8 cellular contexts compared by ENCODE assay signal in the genomic region with DNA sequence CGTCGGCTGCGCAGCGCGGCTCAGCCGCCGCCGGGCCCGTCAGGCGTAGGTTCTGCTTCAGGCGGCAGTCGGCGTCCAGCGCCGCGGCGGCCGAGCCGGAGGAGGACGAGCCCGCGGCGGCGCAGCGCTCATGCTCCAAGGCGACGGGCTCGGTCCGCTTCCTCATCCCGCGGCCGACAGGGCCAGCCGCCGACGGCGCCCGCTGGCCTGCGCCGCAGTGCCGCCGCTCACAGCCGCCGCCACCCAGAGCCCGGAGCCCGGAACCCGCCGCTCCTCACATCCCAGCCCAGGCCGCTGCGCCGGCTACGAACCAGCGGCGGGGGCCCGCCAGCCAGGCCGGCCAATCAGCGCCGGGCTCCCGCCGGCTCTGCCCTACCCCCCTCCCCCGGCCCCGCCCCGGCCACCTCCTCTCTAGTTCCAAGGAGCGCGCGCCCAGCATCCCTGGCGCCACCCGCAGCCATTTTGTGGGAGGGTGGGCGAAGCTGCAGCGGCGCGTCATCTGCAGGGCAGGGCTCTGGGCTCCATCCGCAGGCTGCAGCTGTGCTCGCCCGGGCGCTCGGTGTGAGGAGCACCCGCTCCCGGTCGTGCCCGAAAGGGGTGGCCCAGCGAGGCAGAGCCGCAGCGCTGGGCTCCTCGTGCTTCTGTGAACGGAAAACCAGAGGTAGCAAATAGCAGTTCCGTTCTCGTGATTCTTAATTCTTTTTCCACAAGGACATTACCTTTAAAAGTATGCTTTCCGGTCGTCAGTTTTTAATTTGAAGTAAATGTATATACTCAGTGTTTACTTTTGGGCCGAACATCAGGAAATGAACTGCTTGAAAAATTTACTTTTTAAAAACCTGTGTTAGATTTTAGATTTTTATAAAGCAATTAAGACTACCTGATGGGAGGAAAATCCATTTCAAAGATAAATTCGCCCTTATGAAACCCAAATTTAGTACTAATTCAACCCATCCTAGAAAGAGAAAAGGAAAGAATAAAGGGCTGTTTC. TPM values are rescaled to one million over a fixed set of nuclear protein-coding genes. Genes with fewer than 3 reads are reported as not detected.
A peak's percentile ranks its signal among the peaks of the same experiment; 100 is the strongest.
DNase-seq lines count a peak whose midpoint lies in the region; ATAC-seq and TF ChIP-seq lines count a peak whose summit lies in the region.

A gene (minus strand): TSS at position 298 of the 991 bp plus-strand sequence. CDS start 132 bp downstream, at position 166.

- H3F3A ChIP-seq in PC-3 (ENCODE audit: low read length, unreplicated experiment), result no peaks in the 10 kb centered on the region

- DNase-seq in DMS53 (lab: John Stamatoyannopoulos, UW) (peak; percentile 99), PC-3 (peak; percentile 98), activated T-cell treated with anti-CD3 and anti-CD28 coated beads for 48 hours (ENCODE audit: low read depth) (peak; percentile 95), epithelial cell of proximal tubule (ENCODE audit: low read depth) (no peak), mucosa of gallbladder (ENCODE audit: low spot score) (peak; percentile 95)
- peak; percentile 91 for DNase-seq in Jurkat, Clone E6-1 (ENCODE audit: low read depth, low spot score)
- peak; percentile 94 for DNase-seq in stimulated activated CD8-positive, alpha-beta memory T cell treated with anti-CD3 and anti-CD28 coated beads, Interleukin-4, amount 100 ng/mL, for 24 hours (ENCODE audit: low read depth)

- peak within 1 kb of the TSS; percentile 73 for H3K4me3 ChIP-seq in Jurkat, Clone E6-1 (ENCODE audit: low read length)
- H3K4me3 ChIP-seq in PC-3 (ENCODE audit: low read length) (peak within 1 kb of the TSS; percentile 98), epithelial cell of proximal tubule (ENCODE audit: low read depth, low read length) (peak within 1 kb of the TSS; percentile 97)

- H3K9me2 ChIP-seq in PC-3 (replicated peaks; ENCODE audit: low read length), result no peaks in the 10 kb centered on the region

- H3K36me3 ChIP-seq in PC-3 (ENCODE audit: low read depth, low read length), result no peaks in the 10 kb centered on the region

- CTCF ChIA-PET in PC-3 (lab: Charles Lee), result interaction anchor here (0.6 to 0.9 kb wide), 7 partner anchors 8 to 398 kb away, joined by 3 to 9 read pairs (median 4); no protein-coding TSS in a partner anchor

- peak; percentile 91 for ATAC-seq in GM21717 (IDR thresholded peaks at IDR 0.05; ENCODE audit: unreplicated experiment)
- ATAC-seq in PC-3, result peak; percentile 87

- H3K27me3 ChIP-seq in PC-3 (ENCODE audit: low read length), result no peaks in the 10 kb centered on the region

- peak within 1 kb of the TSS; percentile 84 for H3K9ac ChIP-seq in PC-3 (ENCODE audit: low read length)

- TSS peak; percentile 94 for BruUV-seq in PC-3 (replicated peaks; lab: Mats Ljungman, UMichigan)

- intact Hi-C loops in PC-3 (cut with micrococcal nuclease), result loop anchor here (1.0 to 10.0 kb wide), 3 partner anchors 8 to 196 kb away; a partner anchor contains a TSS

- no peaks in the 10 kb centered on the region for H3K9me3 ChIP-seq in PC-3 (ENCODE audit: low read length)

- TF ChIP-seq CTCF in PC-3 (conservative IDR thresholded peaks at IDR 0.05; ENCODE audit: low read depth, low read length) (no peak), epithelial cell of proximal tubule (conservative IDR thresholded peaks at IDR 0.05; ENCODE audit: low read depth, low read length) (no peak)

- H3K79me2 ChIP-seq in PC-3 (ENCODE audit: low read length), result peaks cover 41% of the 10 kb centered on the region

- no peaks in the 10 kb centered on the region for H4K20me1 ChIP-seq in PC-3 (ENCODE audit: low read length)

- POLR2A ChIA-PET in PC-3 (lab: Charles Lee; ENCODE audit: unreplicated experiment), result interaction anchor here (0.6 kb wide), 2 partner anchors 34 to 81 kb away, joined by 3 to 13 read pairs; no protein-coding TSS in a partner anchor

- peaks cover 23% of the 10 kb centered on the region for H3K4me1 ChIP-seq in PC-3 (ENCODE audit: insufficient read depth, low read length)

- peak within 1 kb of the TSS; percentile 91 for H3K4me2 ChIP-seq in PC-3 (ENCODE audit: low read length)

- H3K27ac ChIP-seq in PC-3 (ENCODE audit: low read length), result peak within 1 kb of the TSS; percentile 47

- H2AFZ ChIP-seq in PC-3 (ENCODE audit: low read length), result peak within 1 kb of the TSS; percentile 89

RNA-seq across cellular contexts. Expression of the gene that starts here (rescaled TPM):
- 41.2 TPM for polyA plus RNA-seq in Jurkat, Clone E6-1 (2012; ENCODE audit: insufficient read depth, insufficient read length)
- total RNA-seq in PC-3 (2014; rRNA removed) (48.3 and 64.2 TPM in 2 replicates), epithelial cell of proximal tubule (60.3 and 79.3 TPM in 2 replicates), mucosa of gallbladder (81.1 TPM)
